ENCODE assay signal across 1 cellular context in the genomic region with DNA sequence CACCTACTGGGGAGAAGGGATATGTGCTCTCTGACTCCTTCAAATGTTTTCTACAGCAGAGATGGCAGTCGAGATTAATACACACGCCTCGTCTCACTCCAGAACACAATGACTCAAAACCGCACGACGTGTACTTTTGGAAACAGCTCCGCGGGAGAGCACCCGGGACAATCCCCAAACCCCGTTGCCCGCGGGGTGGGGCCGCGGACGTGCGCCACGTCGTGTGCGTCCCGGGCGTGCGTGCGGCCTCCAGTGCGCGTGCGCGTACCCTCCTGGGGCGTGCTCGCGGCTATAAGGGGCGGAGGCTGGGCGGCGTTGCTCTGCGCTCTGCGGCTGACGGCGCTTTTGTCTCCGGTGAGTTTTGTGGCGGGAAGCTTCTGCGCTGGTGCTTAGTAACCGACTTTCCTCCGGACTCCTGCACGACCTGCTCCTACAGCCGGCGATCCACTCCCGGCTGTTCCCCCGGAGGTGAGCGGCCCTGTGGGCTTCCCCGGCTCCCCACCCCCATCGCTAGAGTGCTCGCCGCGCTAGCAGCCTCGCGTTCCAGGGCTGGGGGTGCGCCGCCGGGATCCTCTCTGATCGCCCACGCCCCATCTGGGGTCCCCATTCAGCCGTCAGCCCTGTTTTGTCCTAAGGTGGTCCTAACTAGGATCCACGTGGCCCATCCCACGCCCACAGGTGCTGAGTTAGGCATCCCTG.
TF ChIP-seq lines count a peak whose summit lies in the region.

A gene with protein sequence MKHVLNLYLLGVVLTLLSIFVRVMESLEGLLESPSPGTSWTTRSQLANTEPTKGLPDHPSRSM (plus strand): TSS at position 323 of the 699 bp plus-strand sequence. CDS start 1,391 bp downstream, outside the sequence.

TF ChIP-seq in HEK293, 187 proteins besides CTCF, POLR2A, EP300 and RAD21 (continued from another document and continues in another):
- TF ChIP-seq, protein P1, sequence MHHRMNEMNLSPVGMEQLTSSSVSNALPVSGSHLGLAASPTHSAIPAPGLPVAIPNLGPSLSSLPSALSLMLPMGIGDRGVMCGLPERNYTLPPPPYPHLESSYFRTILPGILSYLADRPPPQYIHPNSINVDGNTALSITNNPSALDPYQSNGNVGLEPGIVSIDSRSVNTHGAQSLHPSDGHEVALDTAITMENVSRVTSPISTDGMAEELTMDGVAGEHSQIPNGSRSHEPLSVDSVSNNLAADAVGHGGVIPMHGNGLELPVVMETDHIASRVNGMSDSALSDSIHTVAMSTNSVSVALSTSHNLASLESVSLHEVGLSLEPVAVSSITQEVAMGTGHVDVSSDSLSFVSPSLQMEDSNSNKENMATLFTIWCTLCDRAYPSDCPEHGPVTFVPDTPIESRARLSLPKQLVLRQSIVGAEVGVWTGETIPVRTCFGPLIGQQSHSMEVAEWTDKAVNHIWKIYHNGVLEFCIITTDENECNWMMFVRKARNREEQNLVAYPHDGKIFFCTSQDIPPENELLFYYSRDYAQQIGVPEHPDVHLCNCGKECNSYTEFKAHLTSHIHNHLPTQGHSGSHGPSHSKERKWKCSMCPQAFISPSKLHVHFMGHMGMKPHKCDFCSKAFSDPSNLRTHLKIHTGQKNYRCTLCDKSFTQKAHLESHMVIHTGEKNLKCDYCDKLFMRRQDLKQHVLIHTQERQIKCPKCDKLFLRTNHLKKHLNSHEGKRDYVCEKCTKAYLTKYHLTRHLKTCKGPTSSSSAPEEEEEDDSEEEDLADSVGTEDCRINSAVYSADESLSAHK (tag by site-specific recombination; IDR thresholded peaks at IDR 0.05), result no peak
- peak; percentile 41; the same call in 1 of the 2 replicates for TF ChIP-seq ZNF785 (tag by site-specific recombination; IDR thresholded peaks at IDR 0.05)
- TF ChIP-seq, protein P2, sequence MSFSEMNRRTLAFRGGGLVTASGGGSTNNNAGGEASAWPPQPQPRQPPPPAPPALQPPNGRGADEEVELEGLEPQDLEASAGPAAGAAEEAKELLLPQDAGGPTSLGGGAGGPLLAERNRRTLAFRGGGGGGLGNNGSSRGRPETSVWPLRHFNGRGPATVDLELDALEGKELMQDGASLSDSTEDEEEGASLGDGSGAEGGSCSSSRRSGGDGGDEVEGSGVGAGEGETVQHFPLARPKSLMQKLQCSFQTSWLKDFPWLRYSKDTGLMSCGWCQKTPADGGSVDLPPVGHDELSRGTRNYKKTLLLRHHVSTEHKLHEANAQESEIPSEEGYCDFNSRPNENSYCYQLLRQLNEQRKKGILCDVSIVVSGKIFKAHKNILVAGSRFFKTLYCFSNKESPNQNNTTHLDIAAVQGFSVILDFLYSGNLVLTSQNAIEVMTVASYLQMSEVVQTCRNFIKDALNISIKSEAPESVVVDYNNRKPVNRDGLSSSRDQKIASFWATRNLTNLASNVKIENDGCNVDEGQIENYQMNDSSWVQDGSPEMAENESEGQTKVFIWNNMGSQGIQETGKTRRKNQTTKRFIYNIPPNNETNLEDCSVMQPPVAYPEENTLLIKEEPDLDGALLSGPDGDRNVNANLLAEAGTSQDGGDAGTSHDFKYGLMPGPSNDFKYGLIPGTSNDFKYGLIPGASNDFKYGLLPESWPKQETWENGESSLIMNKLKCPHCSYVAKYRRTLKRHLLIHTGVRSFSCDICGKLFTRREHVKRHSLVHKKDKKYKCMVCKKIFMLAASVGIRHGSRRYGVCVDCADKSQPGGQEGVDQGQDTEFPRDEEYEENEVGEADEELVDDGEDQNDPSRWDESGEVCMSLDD (tag by site-specific recombination; IDR thresholded peaks at IDR 0.05), result peak; percentile 31; the same call in 1 of the 2 replicates
- peak; percentile 81; the same call in 1 of the 2 replicates for TF ChIP-seq ZNF561 (tag by site-specific recombination; IDR thresholded peaks at IDR 0.05; ENCODE audit: borderline replicate concordance)
- TF ChIP-seq ZEB2 (tag by site-specific recombination; IDR thresholded peaks at IDR 0.05), result 0 out of 2 replicates have a peak, but pooled peaks have one; percentile 61
- TF ChIP-seq KLF7 (tag by site-specific recombination; IDR thresholded peaks at IDR 0.05; ENCODE audit: borderline replicate concordance), result peak; percentile 74
- TF ChIP-seq ZNF558 (tag by site-specific recombination; IDR thresholded peaks at IDR 0.05), result no peak
- TF ChIP-seq, protein P3, sequence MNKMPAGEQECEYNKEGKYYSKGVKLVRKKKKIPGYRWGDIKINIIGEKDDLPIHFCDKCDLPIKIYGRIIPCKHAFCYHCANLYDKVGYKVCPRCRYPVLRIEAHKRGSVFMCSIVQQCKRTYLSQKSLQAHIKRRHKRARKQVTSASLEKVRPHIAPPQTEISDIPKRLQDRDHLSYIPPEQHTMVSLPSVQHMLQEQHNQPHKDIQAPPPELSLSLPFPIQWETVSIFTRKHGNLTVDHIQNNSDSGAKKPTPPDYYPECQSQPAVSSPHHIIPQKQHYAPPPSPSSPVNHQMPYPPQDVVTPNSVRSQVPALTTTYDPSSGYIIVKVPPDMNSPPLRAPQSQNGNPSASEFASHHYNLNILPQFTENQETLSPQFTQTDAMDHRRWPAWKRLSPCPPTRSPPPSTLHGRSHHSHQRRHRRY (tag by site-specific recombination; IDR thresholded peaks at IDR 0.05), result no peak
- no peak for TF ChIP-seq ZNF677 (tag by site-specific recombination; IDR thresholded peaks at IDR 0.05)
- TF ChIP-seq GLIS1 (tag by site-specific recombination; IDR thresholded peaks at IDR 0.05), result peak; percentile 98
- TF ChIP-seq ZNF266 (tag by site-specific recombination; IDR thresholded peaks at IDR 0.05; ENCODE audit: low read depth), result no peak
- no peak for TF ChIP-seq ZNF548 (tag by site-specific recombination; IDR thresholded peaks at IDR 0.05)
- TF ChIP-seq, protein P4, sequence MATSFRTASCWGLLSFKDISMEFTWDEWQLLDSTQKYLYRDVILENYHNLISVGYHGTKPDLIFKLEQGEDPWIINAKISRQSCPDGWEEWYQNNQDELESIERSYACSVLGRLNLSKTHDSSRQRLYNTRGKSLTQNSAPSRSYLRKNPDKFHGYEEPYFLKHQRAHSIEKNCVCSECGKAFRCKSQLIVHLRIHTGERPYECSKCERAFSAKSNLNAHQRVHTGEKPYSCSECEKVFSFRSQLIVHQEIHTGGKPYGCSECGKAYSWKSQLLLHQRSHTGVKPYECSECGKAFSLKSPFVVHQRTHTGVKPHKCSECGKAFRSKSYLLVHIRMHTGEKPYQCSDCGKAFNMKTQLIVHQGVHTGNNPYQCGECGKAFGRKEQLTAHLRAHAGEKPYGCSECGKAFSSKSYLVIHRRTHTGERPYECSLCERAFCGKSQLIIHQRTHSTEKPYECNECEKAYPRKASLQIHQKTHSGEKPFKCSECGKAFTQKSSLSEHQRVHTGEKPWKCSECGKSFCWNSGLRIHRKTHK (tag by site-specific recombination; IDR thresholded peaks at IDR 0.05), result no peak
- no peak for TF ChIP-seq ZNF211 (tag by site-specific recombination; IDR thresholded peaks at IDR 0.05; ENCODE audit: low read depth)
- TF ChIP-seq EGR2 (tag by site-specific recombination; IDR thresholded peaks at IDR 0.05; ENCODE audit: low read depth), result peak; percentile 35; the same call in 1 of the 2 replicates
- TF ChIP-seq, protein P5, sequence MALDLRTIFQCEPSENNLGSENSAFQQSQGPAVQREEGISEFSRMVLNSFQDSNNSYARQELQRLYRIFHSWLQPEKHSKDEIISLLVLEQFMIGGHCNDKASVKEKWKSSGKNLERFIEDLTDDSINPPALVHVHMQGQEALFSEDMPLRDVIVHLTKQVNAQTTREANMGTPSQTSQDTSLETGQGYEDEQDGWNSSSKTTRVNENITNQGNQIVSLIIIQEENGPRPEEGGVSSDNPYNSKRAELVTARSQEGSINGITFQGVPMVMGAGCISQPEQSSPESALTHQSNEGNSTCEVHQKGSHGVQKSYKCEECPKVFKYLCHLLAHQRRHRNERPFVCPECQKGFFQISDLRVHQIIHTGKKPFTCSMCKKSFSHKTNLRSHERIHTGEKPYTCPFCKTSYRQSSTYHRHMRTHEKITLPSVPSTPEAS (tag by site-specific recombination; IDR thresholded peaks at IDR 0.05), result no peak
- TF ChIP-seq KLF16 (tag by site-specific recombination; IDR thresholded peaks at IDR 0.05), result peak; percentile 44
- TF ChIP-seq KLF10 (tag by site-specific recombination; IDR thresholded peaks at IDR 0.05), result peak; percentile 36; the same call in 1 of the 2 replicates
- TF ChIP-seq ZNF19 (tag by site-specific recombination; IDR thresholded peaks at IDR 0.05; ENCODE audit: low read depth), result no peak
- TF ChIP-seq ZNF843 (tag by site-specific recombination; IDR thresholded peaks at IDR 0.05), result 0 out of 2 replicates have a peak, but pooled peaks have one; percentile 44
- TF ChIP-seq, protein P6, sequence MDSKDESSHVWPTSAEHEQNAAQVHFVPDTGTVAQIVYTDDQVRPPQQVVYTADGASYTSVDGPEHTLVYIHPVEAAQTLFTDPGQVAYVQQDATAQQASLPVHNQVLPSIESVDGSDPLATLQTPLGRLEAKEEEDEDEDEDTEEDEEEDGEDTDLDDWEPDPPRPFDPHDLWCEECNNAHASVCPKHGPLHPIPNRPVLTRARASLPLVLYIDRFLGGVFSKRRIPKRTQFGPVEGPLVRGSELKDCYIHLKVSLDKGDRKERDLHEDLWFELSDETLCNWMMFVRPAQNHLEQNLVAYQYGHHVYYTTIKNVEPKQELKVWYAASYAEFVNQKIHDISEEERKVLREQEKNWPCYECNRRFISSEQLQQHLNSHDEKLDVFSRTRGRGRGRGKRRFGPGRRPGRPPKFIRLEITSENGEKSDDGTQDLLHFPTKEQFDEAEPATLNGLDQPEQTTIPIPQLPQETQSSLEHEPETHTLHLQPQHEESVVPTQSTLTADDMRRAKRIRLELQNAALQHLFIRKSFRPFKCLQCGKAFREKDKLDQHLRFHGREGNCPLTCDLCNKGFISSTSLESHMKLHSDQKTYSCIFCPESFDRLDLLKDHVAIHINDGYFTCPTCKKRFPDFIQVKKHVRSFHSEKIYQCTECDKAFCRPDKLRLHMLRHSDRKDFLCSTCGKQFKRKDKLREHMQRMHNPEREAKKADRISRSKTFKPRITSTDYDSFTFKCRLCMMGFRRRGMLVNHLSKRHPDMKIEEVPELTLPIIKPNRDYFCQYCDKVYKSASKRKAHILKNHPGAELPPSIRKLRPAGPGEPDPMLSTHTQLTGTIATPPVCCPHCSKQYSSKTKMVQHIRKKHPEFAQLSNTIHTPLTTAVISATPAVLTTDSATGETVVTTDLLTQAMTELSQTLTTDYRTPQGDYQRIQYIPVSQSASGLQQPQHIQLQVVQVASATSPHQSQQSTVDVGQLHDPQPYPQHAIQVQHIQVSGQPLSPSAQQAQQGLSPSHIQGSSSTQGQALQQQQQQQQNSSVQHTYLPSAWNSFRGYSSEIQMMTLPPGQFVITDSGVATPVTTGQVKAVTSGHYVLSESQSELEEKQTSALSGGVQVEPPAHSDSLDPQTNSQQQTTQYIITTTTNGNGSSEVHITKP (tag by site-specific recombination; IDR thresholded peaks at IDR 0.05), result no peak; the same call in 1 of the 2 replicates
- TF ChIP-seq, protein P7, sequence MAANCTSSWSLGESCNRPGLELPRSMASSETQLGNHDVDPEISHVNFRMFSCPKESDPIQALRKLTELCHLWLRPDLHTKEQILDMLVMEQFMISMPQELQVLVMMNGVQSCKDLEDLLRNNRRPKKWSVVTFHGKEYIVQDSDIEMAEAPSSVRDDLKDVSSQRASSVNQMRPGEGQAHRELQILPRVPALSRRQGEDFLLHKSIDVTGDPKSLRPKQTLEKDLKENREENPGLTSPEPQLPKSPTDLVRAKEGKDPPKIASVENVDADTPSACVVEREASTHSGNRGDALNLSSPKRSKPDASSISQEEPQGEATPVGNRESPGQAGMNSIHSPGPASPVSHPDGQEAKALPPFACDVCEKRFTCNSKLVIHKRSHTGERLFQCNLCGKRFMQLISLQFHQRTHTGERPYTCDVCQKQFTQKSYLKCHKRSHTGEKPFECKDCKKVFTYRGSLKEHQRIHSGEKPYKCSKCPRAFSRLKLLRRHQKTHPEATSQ (tag by site-specific recombination; IDR thresholded peaks at IDR 0.05), result 0 out of 2 replicates have a peak, but pooled peaks have one; percentile 49
- TF ChIP-seq ZNF560 (tag by site-specific recombination; IDR thresholded peaks at IDR 0.05; ENCODE audit: borderline replicate concordance), result no peak
- no peak for TF ChIP-seq ZNF274 (IDR thresholded peaks at IDR 0.05; ENCODE audit: low read length)
- TF ChIP-seq ZNF274 (tag by site-specific recombination; IDR thresholded peaks at IDR 0.05; ENCODE audit: borderline replicate concordance), result no peak
- TF ChIP-seq ZBTB1 (tag by site-specific recombination; IDR thresholded peaks at IDR 0.05), result no peak
- TF ChIP-seq IKZF3 (tag by site-specific recombination; IDR thresholded peaks at IDR 0.05), result peak; percentile 96
- no peak for TF ChIP-seq ZSCAN23 (tag by site-specific recombination; IDR thresholded peaks at IDR 0.05)
- no peak for TF ChIP-seq ZNF423 (tag by site-specific recombination; IDR thresholded peaks at IDR 0.05)
- no peak for TF ChIP-seq ZNF169 (tag by site-specific recombination; IDR thresholded peaks at IDR 0.05)
- TF ChIP-seq ZNF571 (tag by site-specific recombination; IDR thresholded peaks at IDR 0.05), result no peak
- TF ChIP-seq, protein P8, sequence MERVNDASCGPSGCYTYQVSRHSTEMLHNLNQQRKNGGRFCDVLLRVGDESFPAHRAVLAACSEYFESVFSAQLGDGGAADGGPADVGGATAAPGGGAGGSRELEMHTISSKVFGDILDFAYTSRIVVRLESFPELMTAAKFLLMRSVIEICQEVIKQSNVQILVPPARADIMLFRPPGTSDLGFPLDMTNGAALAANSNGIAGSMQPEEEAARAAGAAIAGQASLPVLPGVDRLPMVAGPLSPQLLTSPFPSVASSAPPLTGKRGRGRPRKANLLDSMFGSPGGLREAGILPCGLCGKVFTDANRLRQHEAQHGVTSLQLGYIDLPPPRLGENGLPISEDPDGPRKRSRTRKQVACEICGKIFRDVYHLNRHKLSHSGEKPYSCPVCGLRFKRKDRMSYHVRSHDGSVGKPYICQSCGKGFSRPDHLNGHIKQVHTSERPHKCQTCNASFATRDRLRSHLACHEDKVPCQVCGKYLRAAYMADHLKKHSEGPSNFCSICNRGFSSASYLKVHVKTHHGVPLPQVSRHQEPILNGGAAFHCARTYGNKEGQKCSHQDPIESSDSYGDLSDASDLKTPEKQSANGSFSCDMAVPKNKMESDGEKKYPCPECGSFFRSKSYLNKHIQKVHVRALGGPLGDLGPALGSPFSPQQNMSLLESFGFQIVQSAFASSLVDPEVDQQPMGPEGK (tag by site-specific recombination; IDR thresholded peaks at IDR 0.05), result peak; percentile 75
- TF ChIP-seq SP3 (tag by site-specific recombination; IDR thresholded peaks at IDR 0.05), result peak; percentile 86
- no peak for TF ChIP-seq TRIM28 (IDR thresholded peaks at IDR 0.05; ENCODE audit: borderline replicate concordance, low read length)
- TF ChIP-seq SP7 (tag by site-specific recombination; IDR thresholded peaks at IDR 0.05), result peak; percentile 64
- TF ChIP-seq ZNF777 (tag by site-specific recombination; IDR thresholded peaks at IDR 0.05; ENCODE audit: borderline replicate concordance), result 0 out of 2 replicates have a peak, but pooled peaks have one; percentile 56
- TF ChIP-seq, protein P9, sequence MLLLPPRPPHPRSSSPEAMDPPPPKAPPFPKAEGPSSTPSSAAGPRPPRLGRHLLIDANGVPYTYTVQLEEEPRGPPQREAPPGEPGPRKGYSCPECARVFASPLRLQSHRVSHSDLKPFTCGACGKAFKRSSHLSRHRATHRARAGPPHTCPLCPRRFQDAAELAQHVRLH (tag by site-specific recombination; IDR thresholded peaks at IDR 0.05), result no peak
- peak; percentile 90 for TF ChIP-seq KLF1 (tag by site-specific recombination; IDR thresholded peaks at IDR 0.05)
